Comparison of ENCODE assay signal across 34 cellular contexts in the genomic region with DNA sequence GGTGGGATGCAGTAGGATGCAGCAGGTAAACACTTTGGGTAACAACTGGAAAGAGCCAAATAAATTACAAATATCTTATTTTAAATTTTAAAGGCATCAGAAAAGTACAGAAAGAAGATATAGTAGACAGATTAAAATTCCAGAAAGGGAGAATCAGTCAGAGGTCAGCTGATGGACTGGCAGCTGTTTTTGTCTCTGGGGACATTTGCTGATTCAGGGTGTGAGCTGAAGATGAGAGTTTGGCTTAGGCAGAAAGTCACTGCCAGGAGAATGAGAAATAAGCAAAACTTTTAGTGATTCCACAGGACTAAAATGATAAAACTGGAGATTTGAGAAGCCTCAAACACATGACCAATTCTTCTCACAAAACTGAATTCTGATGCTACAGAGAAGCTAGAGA. TPM values are rescaled to one million over a fixed set of nuclear protein-coding genes. Genes with fewer than 3 reads are reported as not detected.
DNase-seq lines count a peak whose midpoint lies in the region; ATAC-seq and TF ChIP-seq lines count a peak whose summit lies in the region.
"Had no signal": no experiment of that assay in that cellular context is flagged by ENCODE, and none has a peak within 500 bp of the region (broad histone marks: within the 10 kb centered on the region; RNA-seq: fewer than 3 reads in every experiment).

No MANE protein-coding gene starts in this region.

- H3K27ac ChIP-seq in gastrocnemius medialis (no peak overlapping the region), adrenal gland (no peak overlapping the region)
- H3K27ac ChIP-seq: ascending aorta, coronary artery, epithelial cell of prostate, hepatocyte, lower lobe of right lung, skin epidermis, suprapubic skin, upper lobe of right lung, WERI-Rb-1 had no signal

- peaks cover 18% of the 10 kb centered on the region for H3K36me3 ChIP-seq in MG63
- peaks cover 0 to 11% of the 10 kb centered on the region in 2 donors for H3K36me3 ChIP-seq in gastrocnemius medialis
- peaks cover 0 to 7% of the 10 kb centered on the region in 2 donors for H3K36me3 ChIP-seq in adrenal gland (replicated peaks in 1 of 2)

- DNase-seq in AG10803 (ENCODE audit: low read depth) (peak; percentile 51), MG63 (peak; percentile 5), fibroblast of peridontal ligament (ENCODE audit: extremely low read depth) (peak; percentile 73), gastrocnemius medialis (peak in 1 of 2 donors; percentile 49), NCI-H69 (lab: John Stamatoyannopoulos, UW) (no peak), adrenal gland (no peak), DMS153 treated with DMSO at 0.1 percent for 48 hours (lab: John Stamatoyannopoulos, UW; ENCODE audit: unreplicated experiment) (no peak)
- DNase-seq: activated CD4-positive, alpha-beta T cell treated with anti-CD3 and anti-CD28 coated beads, Interleukin-2, amount 10 ng/mL, durations not matched to agents 24 days and 14 days; activated CD8-positive, alpha-beta memory T cell treated with anti-CD3 and anti-CD28 coated beads for 24 hours; activated effector memory CD4-positive, alpha-beta T cell treated with Interleukin-2 at 50 U/mL for 16 hours; activated T-cell treated with anti-CD3 and anti-CD28 coated beads for 4 hours; CD4-positive, alpha-beta memory T cell; effector memory CD4-positive, alpha-beta T cell; foreskin melanocyte; Karpas-422; lower lobe of right lung; NCI-H1417 treated with DMSO at 0.1 percent for 48 hours; NCI-H2029 treated with DMSO at 0.1 percent for 48 hours; NCI-H2227 treated with DMSO at 0.1 percent for 48 hours; NCI-H526; SHP77; upper lobe of right lung; WERI-Rb-1 had no signal

- ATAC-seq in gastrocnemius medialis (peak; percentile 49 to 56), GM21447 (IDR thresholded peaks at IDR 0.05; ENCODE audit: unreplicated experiment) (no peak)
- ATAC-seq: GM12878; lower lobe of right lung; mucosa of descending colon; Panc1; stimulated activated memory B cell treated with anti-CD40 and anti-IgM and Interleukin-4, amounts not matched to agents 10 μg/mL and 1 μg/mL and 100 μg/mL, for 72 hours; upper lobe of right lung had no signal

- in situ Hi-C loops in gastrocnemius medialis (cut with MboI; ENCODE audit: low sequenced_read_pairs in 4 of 4) = loop anchor here in 1 of 4 donors (10.0 kb wide), 1 partner anchor 767 kb away; no protein-coding TSS in a partner anchor

- H3K4me3 ChIP-seq in AG10803 (ENCODE audit: low read length) (no peak overlapping the region), MG63 (no peak overlapping the region), gastrocnemius medialis (no peak overlapping the region), adrenal gland (no peak overlapping the region)
- H3K4me3 ChIP-seq: ascending aorta, coronary artery, GM12878, hepatocyte, lower lobe of right lung, mucosa of descending colon, skin epidermis, suprapubic skin, upper lobe of right lung had no signal

- H3K9me3 ChIP-seq in MG63 (no peaks in the 10 kb centered on the region), gastrocnemius medialis (no peaks in the 10 kb centered on the region), adrenal gland (replicated peaks in 1 of 3) (no peaks in the 10 kb centered on the region)
- H3K9me3 ChIP-seq: ascending aorta, lower lobe of right lung, mucosa of descending colon, suprapubic skin, upper lobe of right lung had no signal

- intact Hi-C loops in gastrocnemius medialis (cut with DNase I; ENCODE audit: low total_unique reads) (loop anchor here (10.0 kb wide), 1 partner anchor 1087 kb away; no protein-coding TSS in a partner anchor), adrenal gland (cut with DNase I) (no loop called here)

- H3K27me3 ChIP-seq in MG63 = no peaks in the 10 kb centered on the region
- H3K27me3 ChIP-seq in gastrocnemius medialis = no peaks in the 10 kb centered on the region
- H3K27me3 ChIP-seq in adrenal gland = no peaks in the 10 kb centered on the region
- H3K27me3 ChIP-seq: ascending aorta, hepatocyte, suprapubic skin, upper lobe of right lung had no signal

- H3K4me1 ChIP-seq in gastrocnemius medialis (peaks cover 0 to 3% of the 10 kb centered on the region in 2 donors), adrenal gland (replicated peaks in 1 of 2) (no peaks in the 10 kb centered on the region)
- H3K4me1 ChIP-seq: ascending aorta, lower lobe of right lung, upper lobe of right lung had no signal

- TF ChIP-seq CTCF in AG10803 (conservative IDR thresholded peaks at IDR 0.05; ENCODE audit: low read length) (no peak), gastrocnemius medialis (IDR thresholded peaks at IDR 0.05 in 4 of 5, conservative IDR thresholded peaks at IDR 0.05 in 1 of 5) (no peak), adrenal gland (IDR thresholded peaks at IDR 0.05) (no peak)

- TF ChIP-seq POLR2A in gastrocnemius medialis (IDR thresholded peaks at IDR 0.05) (no peak), adrenal gland (IDR thresholded peaks at IDR 0.05) (no peak)

RNA-seq across cellular contexts. Expression of a gene that starts 39.5 kb away (rescaled TPM):
- total RNA-seq in MG63 (2014; rRNA removed; shearing (Covaris generic); ENCODE audit: low replicate concordance) = 4.7 and 10.3 TPM in 2 replicates
- total RNA-seq in gastrocnemius medialis (10 to 100 TPM in 2 of 4 donors, 1 to 10 TPM in 2; 3.5 to 16.8 (median 8.2) TPM), adrenal gland (10 to 100 TPM in 7 of 8 donors, 1 to 10 TPM in 1; 9.2 to 68.7 (median 33.5) TPM)
- polyA plus RNA-seq in adrenal gland = 10 to 100 TPM; 27.7 to 45.0 (median 35.2) TPM

Comparison
In these comparisons a context has a peak if more than half of its experiments do, and no peak if none do; other contexts are left out.
1. DNase-seq: peak in AG10803 (single experiment), MG63 (single experiment) and fibroblast of peridontal ligament (single experiment); none in NCI-H69 (single experiment), adrenal gland (0 of 7) and DMS153 treated with DMSO at 0.1 percent for 48 hours (single experiment).